Comparison of ENCODE assay signal across 2 cellular contexts in genomic region chr16:89572478-89573205, GRCh38.
A peak's percentile ranks its signal among the peaks of the same experiment; 100 is the strongest.
TF ChIP-seq lines count a peak whose summit lies in the region.

No MANE protein-coding gene starts in this region.

TF ChIP-seq in HEK293, 187 proteins besides CTCF, POLR2A, EP300 and RAD21:
- TF ChIP-seq GFI1B (tag by site-specific recombination; IDR thresholded peaks at IDR 0.05) (no peak), ZNF600 (tag by site-specific recombination; IDR thresholded peaks at IDR 0.05) (0 out of 2 replicates have a peak, but pooled peaks have one; percentile 31)
TF ChIP-seq in HEK293: peak in this region for 1.

TF ChIP-seq in K562, 482 proteins besides CTCF, POLR2A, EP300 and RAD21:
- no peak for TF ChIP-seq MBD2 (IDR thresholded peaks at IDR 0.05; ENCODE audit: borderline replicate concordance, low read depth)
- TF ChIP-seq CBX1 (IDR thresholded peaks at IDR 0.05; ENCODE audit: low read depth), result no peak
- no peak for TF ChIP-seq ZBTB9 (CRISPR knock-in tag; IDR thresholded peaks at IDR 0.05)
- no peak for TF ChIP-seq EZH2 (IDR thresholded peaks at IDR 0.05; ENCODE audit: borderline replicate concordance, low read depth, low read length)
- TF ChIP-seq POLR3A (IDR thresholded peaks at IDR 0.05; ENCODE audit: borderline replicate concordance, extremely low read depth, insufficient read depth, insufficient read length), result no peak
- no peak for TF ChIP-seq ZNF175 (CRISPR knock-in tag; IDR thresholded peaks at IDR 0.05; ENCODE audit: low read depth)
- no peak for TF ChIP-seq STAT6 (CRISPR knock-in tag; IDR thresholded peaks at IDR 0.05)
- no peak for TF ChIP-seq ZNF23 (CRISPR knock-in tag; IDR thresholded peaks at IDR 0.05)
- no peak for TF ChIP-seq SLC30A9 (CRISPR knock-in tag; IDR thresholded peaks at IDR 0.05)
- no peak for TF ChIP-seq BRF1 (IDR thresholded peaks at IDR 0.05; ENCODE audit: borderline replicate concordance, extremely low read depth, insufficient read length)
- no peak for TF ChIP-seq SOX6 (IDR thresholded peaks at IDR 0.05)
- TF ChIP-seq KAT7 (CRISPR knock-in tag; IDR thresholded peaks at IDR 0.05; ENCODE audit: borderline replicate concordance), result no peak
- no peak for TF ChIP-seq YBX1 (IDR thresholded peaks at IDR 0.05)
- no peak for TF ChIP-seq HNRNPK (IDR thresholded peaks at IDR 0.05; ENCODE audit: low read depth, low read length, poor library complexity, severe bottlenecking)
- TF ChIP-seq E2F5 (CRISPR knock-in tag; IDR thresholded peaks at IDR 0.05), result no peak
